ENCODE assay signal across 33 cellular contexts in the genomic region with DNA sequence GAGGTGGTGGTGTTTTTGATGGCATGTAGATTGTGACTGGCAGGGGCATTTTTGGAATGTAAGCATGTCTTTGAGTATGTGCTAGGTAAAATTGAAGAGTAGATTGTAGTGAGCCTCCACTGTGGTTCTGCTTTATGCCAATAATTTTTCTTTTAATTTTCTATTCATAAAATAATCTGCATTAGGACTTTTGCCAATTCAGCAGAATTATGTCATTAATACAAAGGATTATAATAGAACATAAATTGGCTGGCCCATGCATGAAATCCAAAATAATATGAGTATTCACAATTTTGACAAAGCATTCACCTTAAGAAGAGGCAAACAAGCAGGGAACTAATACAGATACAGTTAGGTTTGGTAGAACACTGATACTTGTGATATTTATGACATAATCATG. TPM values are rescaled to one million over a fixed set of nuclear protein-coding genes. Genes with fewer than 3 reads are reported as not detected.
"Had no signal": no experiment of that assay in that cellular context is flagged by ENCODE, and none has a peak within 500 bp of the region (broad histone marks: within the 10 kb centered on the region; RNA-seq: fewer than 3 reads in every experiment).

No MANE protein-coding gene starts in this region.

- H3K4me3 ChIP-seq: ascending aorta, cardiac muscle cell had no signal

- DNase-seq: activated CD4-positive, alpha-beta memory T cell treated with anti-CD3 and anti-CD28 coated beads, Interleukin-2, amount 10 ng/mL, durations not matched to agents 7 days and 5 days; activated CD4-positive, alpha-beta T cell treated with anti-CD3 and anti-CD28 coated beads for 48 hours; activated CD4-positive, alpha-beta T cell treated with anti-CD3 and anti-CD28 coated beads, Interleukin-2, amount 10 ng/mL, durations not matched to agents 7 days and 5 days; activated CD4-positive, alpha-beta T cell treated with anti-CD3 and anti-CD28 coated beads, Interleukin-2, amount 50 U/mL, for 48 hours; activated CD4-positive, CD25-positive, alpha-beta regulatory T cell; activated CD8-positive, alpha-beta memory T cell treated with anti-CD3 and anti-CD28 coated beads for 24 hours; activated CD8-positive, alpha-beta memory T cell treated with anti-CD3 and anti-CD28 coated beads, Interleukin-2, amount 10 ng/mL, durations not matched to agents 7 days and 5 days; activated CD8-positive, alpha-beta memory T cell treated with anti-CD3 and anti-CD28 coated beads, Interleukin-2, amount 50 U/mL, for 48 hours; activated CD8-positive, alpha-beta T cell treated with anti-CD3 and anti-CD28 coated beads, Interleukin-2, amount 10 ng/mL, durations not matched to agents 7 days and 5 days; activated effector memory CD4-positive, alpha-beta T cell treated with Interleukin-2 at 50 U/mL for 16 hours; activated gamma-delta T cell; activated naive CD4-positive, alpha-beta T cell treated with anti-CD3 and anti-CD28 coated beads, Interleukin-2, amount 10 ng/mL, durations not matched to agents 7 days and 5 days; activated naive CD4-positive, alpha-beta T cell treated with Interleukin-2 at 50 U/mL for 16 hours; activated naive CD8-positive, alpha-beta T cell treated with anti-CD3 and anti-CD28 coated beads, Interleukin-2, amount 10 ng/mL, durations not matched to agents 7 days and 5 days; activated naive CD8-positive, alpha-beta T cell treated with anti-CD3 and anti-CD28 coated beads, Interleukin-2, amount 50 U/mL, for 24 hours; activated T-cell treated with anti-CD3 and anti-CD28 coated beads, Interleukin-2, amount 50 U/mL, for 24 hours; activated T-cell treated with anti-CD3 and anti-CD28 coated beads, Interleukin-2, amount 50 U/mL, for 48 hours; amygdala; anterior cingulate cortex; caudate nucleus; cerebellar nuclear complex; T-helper 1 cell; T-helper 2 cell; T-helper 9 cell had no signal

- H3K36me3 ChIP-seq: ascending aorta, cardiac muscle cell had no signal

- FAIRE-seq: bronchial epithelial cell, TTC549 had no signal

- H3K27me3 ChIP-seq: ascending aorta, cardiac muscle cell had no signal

- H3K4me1 ChIP-seq: ascending aorta had no signal

- H3K27ac ChIP-seq: ascending aorta, cardiac muscle cell, VCaP had no signal

- H3K9me3 ChIP-seq: ascending aorta had no signal

- ATAC-seq: activated CD4-positive, CD25-positive, alpha-beta regulatory T cell treated with anti-CD3 and anti-CD28 coated beads, Interleukin-2, amount 50 U/mL, for 24 hours; activated CD8-positive, alpha-beta memory T cell treated with anti-CD3 and anti-CD28 coated beads, Interleukin-2, amount 10 ng/mL, durations not matched to agents 7 days and 5 days; activated CD8-positive, alpha-beta T cell treated with anti-CD3 and anti-CD28 coated beads, Interleukin-2, amount 10 ng/mL, durations not matched to agents 7 days and 5 days; activated naive CD8-positive, alpha-beta T cell treated with anti-CD3 and anti-CD28 coated beads, Interleukin-2, amount 50 U/mL, for 24 hours; WTC11 had no signal

RNA-seq across cellular contexts. Expression of gene TMPRSS11E, which starts 14.9 kb away (rescaled TPM):
- total RNA-seq: activated CD4-positive, alpha-beta memory T cell treated with anti-CD3 and anti-CD28 coated beads, Interleukin-2, amount 10 ng/mL, durations not matched to agents 7 days and 5 days; activated CD4-positive, alpha-beta T cell treated with anti-CD3 and anti-CD28 coated beads, Interleukin-2, amount 10 ng/mL, durations not matched to agents 7 days and 5 days; activated CD8-positive, alpha-beta T cell treated with anti-CD3 and anti-CD28 coated beads, Interleukin-2, amount 10 ng/mL, durations not matched to agents 7 days and 5 days; activated T-helper 2 cell treated with anti-CD3 and anti-CD28 coated beads, Interferon-gamma antibody, Interleukin-2, Interleukin-4, amounts not matched to agents 10 μg/mL and 5 μg/mL and 100 μg/mL, durations not matched to agents 14 hours and 24 hours and 36 hours; ascending aorta; cardiac muscle cell; chondrocyte had no signal
- polyA plus RNA-seq: cardiac muscle cell had no signal
